Comparison of ENCODE assay signal across 1 cellular context in genomic region chr2:152434395-152435182, GRCh38.
TF ChIP-seq lines count a peak whose summit lies in the region.

No MANE protein-coding gene starts in this region.

TF ChIP-seq in GM23338, 12 proteins besides CTCF, POLR2A, EP300 and RAD21:
- TF ChIP-seq ZNF331 (CRISPR knock-in tag; IDR thresholded peaks at IDR 0.05; ENCODE audit: low read depth) (no peak), ZNF114 (CRISPR knock-in tag; IDR thresholded peaks at IDR 0.05) (no peak), JUNB (IDR thresholded peaks at IDR 0.05; ENCODE audit: unreplicated experiment) (no peak), REST (IDR thresholded peaks at IDR 0.05; ENCODE audit: unreplicated experiment) (no peak), ZNF462 (CRISPR knock-in tag; IDR thresholded peaks at IDR 0.05) (no peak), ETS1 (IDR thresholded peaks at IDR 0.05) (no peak), POLR2AphosphoS5 (IDR thresholded peaks at IDR 0.05; ENCODE audit: low read depth) (no peak), CREB1 (CRISPR knock-in tag; IDR thresholded peaks at IDR 0.05; ENCODE audit: low read depth) (no peak), NANOG (IDR thresholded peaks at IDR 0.05; ENCODE audit: borderline replicate concordance) (no peak), STAT1 (IDR thresholded peaks at IDR 0.05; ENCODE audit: unreplicated experiment) (no peak), EZH2 (IDR thresholded peaks at IDR 0.05; ENCODE audit: low read depth, unreplicated experiment) (no peak), EZH2phosphoT487 (IDR thresholded peaks at IDR 0.05; ENCODE audit: unreplicated experiment) (no peak)
